ENCODE assay signal across 21 cellular contexts in the genomic region with DNA sequence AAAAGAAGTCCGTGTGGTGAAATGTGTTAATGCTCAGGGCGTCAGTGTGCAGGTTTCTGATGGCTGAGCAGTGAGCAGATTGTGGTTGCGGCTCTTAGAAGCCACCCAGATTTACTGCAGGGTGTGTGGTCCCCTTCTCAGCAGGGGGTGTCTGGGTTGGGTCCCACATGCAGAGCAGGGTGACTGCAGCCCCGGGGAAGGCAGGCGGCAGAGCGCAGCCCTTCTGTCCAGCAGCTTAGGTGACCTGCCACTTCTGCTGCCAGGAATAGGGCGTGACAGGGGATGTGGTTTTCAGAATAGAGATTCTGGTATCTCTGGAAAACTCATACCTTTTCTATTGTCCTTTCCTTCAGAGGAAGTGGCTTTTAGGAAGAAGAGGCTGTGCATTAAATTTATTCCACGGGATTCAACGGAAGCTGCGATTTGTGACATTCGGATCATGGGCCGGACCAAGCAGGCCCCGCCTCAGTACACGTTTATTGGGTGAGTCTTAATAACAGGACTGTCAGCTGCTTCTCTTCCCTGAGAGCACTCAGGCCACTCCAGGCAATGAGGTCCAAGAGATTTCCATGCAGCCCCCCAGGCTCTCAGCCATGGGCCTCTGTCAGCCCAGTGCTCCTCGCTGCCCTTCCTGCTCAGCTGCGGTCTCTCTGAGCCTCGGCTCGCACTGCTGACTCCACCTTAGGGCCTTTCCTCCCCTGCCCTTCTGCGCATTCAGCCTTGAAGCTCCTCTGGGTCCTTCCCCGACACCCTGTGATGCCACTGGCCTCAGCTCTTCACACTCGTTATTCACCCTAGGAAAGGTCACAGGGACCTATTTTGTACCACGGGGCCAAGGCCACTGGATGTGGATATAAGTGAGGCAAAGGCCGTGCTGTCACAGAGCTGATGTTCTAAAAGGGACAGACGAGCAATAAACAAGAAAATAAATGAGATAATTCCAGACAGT.
DNase-seq lines count a peak whose midpoint lies in the region; ATAC-seq and TF ChIP-seq lines count a peak whose summit lies in the region.
"Had no signal": no experiment of that assay in that cellular context is flagged by ENCODE, and none has a peak within 500 bp of the region (broad histone marks: within the 10 kb centered on the region; RNA-seq: fewer than 3 reads in every experiment).

No MANE protein-coding gene starts in this region.

- peaks cover 83% of the 10 kb centered on the region for H3K36me3 Mint-ChIP-seq in brain
- peaks cover 8% of the 10 kb centered on the region for H3K36me3 Mint-ChIP-seq in stimulated activated memory B cell treated with anti-CD40 and anti-IgM and Interleukin-4, amounts not matched to agents 10 μg/mL and 1 μg/mL and 100 μg/mL, for 72 hours

- H3K4me1 ChIP-seq in mucosa of rectum (ENCODE audit: control insufficient read depth in 2 of 2, insufficient read depth in 2 of 2, low read length in 2 of 2): peaks cover 6 to 8% of the 10 kb centered on the region in 2 donors
- peaks cover 10 to 55% (median 43%) of the 10 kb centered on the region in 5 donors for H3K4me1 ChIP-seq in subcutaneous abdominal adipose tissue (ENCODE audit: control insufficient read depth in 5 of 5, insufficient read depth in 5 of 5, low read length in 5 of 5)
- H3K4me1 ChIP-seq: pancreas had no signal

- H3K27me3 Mint-ChIP-seq in brain: peaks cover 2% of the 10 kb centered on the region
- H3K27me3 Mint-ChIP-seq in stimulated activated memory B cell treated with anti-CD40 and anti-IgM and Interleukin-4, amounts not matched to agents 10 μg/mL and 1 μg/mL and 100 μg/mL, for 72 hours: peaks cover 7% of the 10 kb centered on the region
- H3K27me3 Mint-ChIP-seq: stimulated activated naive CD8-positive, alpha-beta T cell treated with anti-CD3 and anti-CD28 coated beads, Interleukin-15, Interleukin-2, amounts not matched to agents 100 ng/mL and 50 ng/mL, for 24 hours had no signal

- H3K36me3 ChIP-seq in mucosa of rectum (ENCODE audit: control insufficient read depth in 2 of 2, insufficient read depth in 2 of 2, low read length in 2 of 2) (peaks cover 20 to 36% of the 10 kb centered on the region in 2 donors), subcutaneous abdominal adipose tissue (ENCODE audit: control insufficient read depth in 5 of 5, insufficient read depth in 5 of 5, low read length in 5 of 5) (peaks cover 6 to 37% (median 21%) of the 10 kb centered on the region in 5 donors)

- H3K4me3 ChIP-seq in mucosa of rectum (ENCODE audit: low read length in 2 of 2): no peak overlapping the region
- no peak overlapping the region for H3K4me3 ChIP-seq in subcutaneous abdominal adipose tissue (ENCODE audit: low read depth in 1 of 5, low read length in 5 of 5)
- H3K4me3 ChIP-seq: BLaER1, pancreas had no signal

- H3K27ac ChIP-seq in mucosa of rectum (ENCODE audit: low read depth in 2 of 2, low read length in 2 of 2): peak overlapping the region; percentile 19 to 65
- peak overlapping the region; percentile 50 for H3K27ac ChIP-seq in subcutaneous abdominal adipose tissue (ENCODE audit: low read depth, low read length)
- H3K27ac ChIP-seq: BLaER1, pancreas had no signal

- H3K27ac Mint-ChIP-seq in brain: peak overlapping the region in 3 of 5 experiments; percentile 37 to 49 (median 42)
- H3K27ac Mint-ChIP-seq in stimulated activated memory B cell treated with anti-CD40 and anti-IgM and Interleukin-4, amounts not matched to agents 10 μg/mL and 1 μg/mL and 100 μg/mL, for 72 hours: no peak overlapping the region
- H3K27ac Mint-ChIP-seq: activated CD4-positive, alpha-beta T cell treated with anti-CD3 and anti-CD28 coated beads, Interleukin-2, amount 10 ng/mL, durations not matched to agents 24 days and 14 days; stimulated activated naive CD8-positive, alpha-beta T cell treated with anti-CD3 and anti-CD28 coated beads, Interleukin-15, Interleukin-2, amounts not matched to agents 100 ng/mL and 50 ng/mL, for 24 hours had no signal

- H3K9me3 ChIP-seq in mucosa of rectum (ENCODE audit: control insufficient read depth in 2 of 2, low read length in 2 of 2) (no peaks in the 10 kb centered on the region), subcutaneous abdominal adipose tissue (ENCODE audit: control insufficient read depth in 5 of 5, low read length in 5 of 5) (no peaks in the 10 kb centered on the region)
- H3K9me3 ChIP-seq: BLaER1, pancreas had no signal

- no peak for TF ChIP-seq CTCF in brain (conservative IDR thresholded peaks at IDR 0.05)

- H3K27me3 ChIP-seq in mucosa of rectum (ENCODE audit: control insufficient read depth in 2 of 2, insufficient read depth in 2 of 2, low read length in 2 of 2) (no peaks in the 10 kb centered on the region), subcutaneous abdominal adipose tissue (ENCODE audit: control insufficient read depth in 5 of 5, insufficient read depth in 4 of 5, low read length in 5 of 5) (no peaks in the 10 kb centered on the region)
- H3K27me3 ChIP-seq: BLaER1, pancreas had no signal

- H3K9ac ChIP-seq in mucosa of rectum (ENCODE audit: low read depth in 1 of 2, low read length in 2 of 2) (no peak overlapping the region), subcutaneous abdominal adipose tissue (ENCODE audit: low read length in 5 of 5) (peak overlapping the region in 2 of 5 donors; percentile 48 to 50)
- H3K9ac ChIP-seq: BLaER1 had no signal

- H3K4me1 Mint-ChIP-seq in brain: peaks cover 36% of the 10 kb centered on the region
- H3K4me1 Mint-ChIP-seq in stimulated activated memory B cell treated with anti-CD40 and anti-IgM and Interleukin-4, amounts not matched to agents 10 μg/mL and 1 μg/mL and 100 μg/mL, for 72 hours: peaks cover 20% of the 10 kb centered on the region

- DNase-seq in LoVo (ENCODE audit: low spot score) (peak; percentile 59), NCI-H2107 (lab: John Stamatoyannopoulos, UW) (no peak), 8988T (no peak), C1 segment of cervical spinal cord (lab: John Stamatoyannopoulos, UW) (no peak)
- DNase-seq: activated CD4-positive, alpha-beta T cell treated with anti-CD3 and anti-CD28 coated beads, Interleukin-2, amount 10 ng/mL, durations not matched to agents 24 days and 14 days; activated T-cell treated with anti-CD3 and anti-CD28 coated beads, Interleukin-2, amount 50 U/mL, for 1 hour; cerebellar nuclear complex; Kasumi-1; NCI-H1417 treated with DMSO at 0.1 percent for 48 hours; NCI-H446; pancreas; SIG-M5; stimulated activated CD4-positive, alpha-beta T cell treated with anti-CD3 and anti-CD28 coated beads, Interleukin-12 subunit alpha, Interleukin-12 subunit beta, amount 100 ng/mL, for 4 hours; T1000 had no signal

- no peak for ATAC-seq in stimulated activated memory B cell treated with anti-CD40 and anti-IgM and Interleukin-4, amounts not matched to agents 10 μg/mL and 1 μg/mL and 100 μg/mL, for 72 hours

- H3K9me3 Mint-ChIP-seq in brain: no peaks in the 10 kb centered on the region
- no peaks in the 10 kb centered on the region for H3K9me3 Mint-ChIP-seq in stimulated activated memory B cell treated with anti-CD40 and anti-IgM and Interleukin-4, amounts not matched to agents 10 μg/mL and 1 μg/mL and 100 μg/mL, for 72 hours
- H3K9me3 Mint-ChIP-seq: activated CD4-positive, alpha-beta T cell treated with anti-CD3 and anti-CD28 coated beads, Interleukin-2, amount 10 ng/mL, durations not matched to agents 24 days and 14 days; immature natural killer cell; stimulated activated naive CD8-positive, alpha-beta T cell treated with anti-CD3 and anti-CD28 coated beads, Interleukin-15, Interleukin-2, amounts not matched to agents 100 ng/mL and 50 ng/mL, for 24 hours had no signal

- no peak overlapping the region for H3K4me3 Mint-ChIP-seq in brain
- H3K4me3 Mint-ChIP-seq in stimulated activated memory B cell treated with anti-CD40 and anti-IgM and Interleukin-4, amounts not matched to agents 10 μg/mL and 1 μg/mL and 100 μg/mL, for 72 hours: no peak overlapping the region
- H3K4me3 Mint-ChIP-seq: activated CD4-positive, alpha-beta T cell treated with anti-CD3 and anti-CD28 coated beads, Interleukin-2, amount 10 ng/mL, durations not matched to agents 24 days and 14 days; immature natural killer cell; stimulated activated naive CD8-positive, alpha-beta T cell treated with anti-CD3 and anti-CD28 coated beads, Interleukin-15, Interleukin-2, amounts not matched to agents 100 ng/mL and 50 ng/mL, for 24 hours had no signal
